In the genomic region with DNA sequence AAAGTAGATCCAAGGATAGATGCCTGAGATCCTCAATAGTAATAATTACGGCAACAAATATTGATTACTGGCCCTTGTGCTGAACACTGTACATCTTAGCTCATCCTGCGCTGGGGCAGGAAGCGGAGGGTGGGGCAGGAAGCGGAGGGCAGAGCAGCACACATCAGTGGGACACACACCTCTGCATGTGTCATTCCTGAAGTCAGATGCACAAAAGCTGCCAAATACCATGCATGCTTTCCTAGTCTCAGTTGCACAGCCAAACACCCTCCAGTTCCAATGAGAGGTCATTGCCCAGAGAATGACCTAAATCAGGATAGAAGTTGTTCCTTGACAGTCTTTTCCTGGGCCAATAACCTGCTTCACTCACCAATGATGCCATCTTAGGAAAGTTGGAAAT, we compare ENCODE assay signal across 12 cellular contexts.
DNase-seq lines count a peak whose midpoint lies in the region; ATAC-seq and TF ChIP-seq lines count a peak whose summit lies in the region.
"Had no signal": no experiment of that assay in that cellular context is flagged by ENCODE, and none has a peak within 500 bp of the region (broad histone marks: within the 10 kb centered on the region; RNA-seq: fewer than 3 reads in every experiment).

No MANE protein-coding gene starts in this region.

- H3K9me3 ChIP-seq in upper lobe of right lung, result no peaks in the 10 kb centered on the region
- H3K9me3 ChIP-seq: adrenal gland, pancreas had no signal

- no peak for TF ChIP-seq CTCF in upper lobe of right lung (IDR thresholded peaks at IDR 0.05)

- POLR2A ChIA-PET in activated CD4-positive, alpha-beta T cell treated with anti-CD3 and anti-CD28 coated beads for 36 hours (lab: Charles Lee), result no interaction called here

- H3K4me3 ChIP-seq in upper lobe of right lung, result no peak overlapping the region
- H3K4me3 ChIP-seq: adrenal gland, pancreas had no signal

- peak; percentile 67 for DNase-seq in HS-27A (ENCODE audit: low read depth)
- peak; percentile 66 for DNase-seq in activated CD4-positive, alpha-beta T cell treated with anti-CD3 and anti-CD28 coated beads for 36 hours
- peak; percentile 44 for DNase-seq in central memory CD4-positive, alpha-beta T cell
- peak; percentile 41 for DNase-seq in stimulated activated CD4-positive, alpha-beta T cell treated with anti-CD3 and anti-CD28 coated beads, Interleukin-2, amount 100 ng/mL, for 4 hours (ENCODE audit: low read depth)
- no peak for DNase-seq in upper lobe of right lung
- no peak for DNase-seq in left lobe of liver (ENCODE audit: low spot score)
- DNase-seq: H9; NK-92 treated with Interleukin-12 subunit alpha and Interleukin-12 subunit beta, amount 100 ng/mL, for 24 hours; pancreas; T1000 had no signal

- H3K27me3 ChIP-seq in upper lobe of right lung, result no peaks in the 10 kb centered on the region
- H3K27me3 ChIP-seq: adrenal gland, pancreas had no signal

- intact Hi-C loops in activated CD4-positive, alpha-beta T cell treated with anti-CD3 and anti-CD28 coated beads for 36 hours (cut with DNase I, micrococcal nuclease), result no loop called here
- intact Hi-C loops in upper lobe of right lung (cut with DNase I), result no loop called here

- H3K4me1 ChIP-seq in upper lobe of right lung, result no peaks in the 10 kb centered on the region
- H3K4me1 ChIP-seq: adrenal gland, pancreas had no signal

- peaks cover 28% of the 10 kb centered on the region for H3K4me1 Mint-ChIP-seq in activated CD4-positive, alpha-beta T cell treated with anti-CD3 and anti-CD28 coated beads for 36 hours

- H3K27ac ChIP-seq in upper lobe of right lung, result no peak overlapping the region
- H3K27ac ChIP-seq: pancreas had no signal

- H3K36me3 Mint-ChIP-seq in activated CD4-positive, alpha-beta T cell treated with anti-CD3 and anti-CD28 coated beads for 36 hours (ENCODE audit: low read depth), result no peaks in the 10 kb centered on the region

- H3K9me3 Mint-ChIP-seq in activated CD4-positive, alpha-beta T cell treated with anti-CD3 and anti-CD28 coated beads for 36 hours (ENCODE audit: low read depth), result no peaks in the 10 kb centered on the region
- H3K9me3 Mint-ChIP-seq: H9 had no signal

- H3K4me3 Mint-ChIP-seq in activated CD4-positive, alpha-beta T cell treated with anti-CD3 and anti-CD28 coated beads for 36 hours, result no peak overlapping the region
- H3K4me3 Mint-ChIP-seq: H9 had no signal

- no peaks in the 10 kb centered on the region for H3K27me3 Mint-ChIP-seq in activated CD4-positive, alpha-beta T cell treated with anti-CD3 and anti-CD28 coated beads for 36 hours

- peak; percentile 93 for ATAC-seq in activated CD4-positive, alpha-beta T cell treated with anti-CD3 and anti-CD28 coated beads for 36 hours
- ATAC-seq in GM21381 (IDR thresholded peaks at IDR 0.05; ENCODE audit: unreplicated experiment) (no peak), upper lobe of right lung (no peak), left lobe of liver (no peak)
- ATAC-seq: pancreas had no signal

- CTCF ChIA-PET in activated CD4-positive, alpha-beta T cell treated with anti-CD3 and anti-CD28 coated beads for 36 hours (lab: Charles Lee), result interaction anchor here (0.6 to 1.3 kb wide), 3 partner anchors 18 to 881 kb away, joined by 3 to 8 read pairs (median 4); no protein-coding TSS in a partner anchor

- no peaks in the 10 kb centered on the region for H3K36me3 ChIP-seq in upper lobe of right lung
- H3K36me3 ChIP-seq: adrenal gland, pancreas had no signal

- H3K27ac Mint-ChIP-seq in activated CD4-positive, alpha-beta T cell treated with anti-CD3 and anti-CD28 coated beads for 36 hours, result peak overlapping the region; percentile 67
- H3K27ac Mint-ChIP-seq: H9 had no signal

Comparison
In these comparisons a context has a peak if more than half of its experiments do, and no peak if none do; other contexts are left out.
1. DNase-seq: peak in HS-27A (single experiment), activated CD4-positive, alpha-beta T cell treated with anti-CD3 and anti-CD28 coated beads for 36 hours (single experiment), central memory CD4-positive, alpha-beta T cell (single experiment) and stimulated activated CD4-positive, alpha-beta T cell treated with anti-CD3 and anti-CD28 coated beads, Interleukin-2, amount 100 ng/mL, for 4 hours (single experiment); none in upper lobe of right lung (single experiment) and left lobe of liver (single experiment).